Comparison of ENCODE assay signal across 8 cellular contexts in the genomic region with DNA sequence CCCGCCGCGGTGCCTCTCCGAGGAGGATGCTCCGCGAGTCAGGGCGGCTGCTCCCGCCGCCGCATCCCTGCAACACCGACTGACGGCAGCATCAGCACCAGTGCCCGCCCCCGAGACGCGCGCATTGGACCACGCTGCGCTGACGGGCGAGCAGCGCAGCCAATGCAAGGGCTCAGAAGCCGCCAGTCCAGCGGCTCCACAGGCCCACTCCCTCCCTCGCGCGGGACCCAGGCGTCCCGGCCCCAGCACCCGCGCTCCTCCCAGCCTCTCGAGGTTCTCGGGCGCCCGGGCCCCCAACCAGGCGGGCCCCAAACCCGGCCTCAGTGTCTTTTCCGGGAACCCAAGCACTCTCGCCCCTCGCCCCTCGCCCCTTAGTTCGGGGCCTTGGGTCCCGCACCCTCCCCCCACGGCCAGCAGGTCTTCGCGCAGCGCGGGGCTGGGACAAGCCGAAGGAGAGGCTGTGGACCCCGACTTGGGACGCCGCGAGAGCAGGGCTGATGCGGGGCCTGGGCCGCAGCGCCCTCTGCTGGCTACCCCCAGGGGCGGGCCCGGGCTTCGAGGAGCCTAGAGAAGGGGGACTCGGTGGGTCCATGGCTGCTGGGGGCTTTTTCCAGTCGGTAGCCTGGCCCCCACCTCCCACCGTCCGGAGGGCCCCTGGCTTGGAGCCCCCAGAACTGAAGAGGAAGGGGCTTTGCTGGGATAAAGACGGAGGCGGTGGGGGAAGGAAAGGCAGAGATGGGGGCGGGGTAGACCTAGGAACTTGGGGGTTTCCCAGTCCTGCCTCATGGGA. TPM values are rescaled to one million over a fixed set of nuclear protein-coding genes. Genes with fewer than 3 reads are reported as not detected.
DNase-seq lines count a peak whose midpoint lies in the region; ATAC-seq and TF ChIP-seq lines count a peak whose summit lies in the region.

A gene (minus strand): TSS at position 81 of the 790 bp plus-strand sequence. CDS start 9,498 bp downstream, outside the sequence.

- H3K27ac Mint-ChIP-seq in activated naive CD4-positive, alpha-beta T cell treated with anti-CD3 and anti-CD28 coated beads, Interleukin-2, amount 50 U/mL, for 24 hours, result no peak within 1 kb of the TSS
- H3K27ac Mint-ChIP-seq in glutamatergic neuron (ENCODE audit: unreplicated experiment) (peak within 1 kb of the TSS; percentile 64), osteocyte (ENCODE audit: unreplicated experiment) (no peak within 1 kb of the TSS)

- H3K9me3 ChIP-seq in GM23248 (ENCODE audit: low read depth), result no peaks in the 10 kb centered on the region
- no peaks in the 10 kb centered on the region for H3K9me3 ChIP-seq in thoracic aorta

- H3K27ac ChIP-seq in GM23248 (no peak within 1 kb of the TSS), thoracic aorta (peak within 1 kb of the TSS; percentile 38 to 66)

- ATAC-seq in thoracic aorta (ENCODE audit: insufficient number of reproducible peaks, low FRiP score, low read depth), result peak; percentile 83

- no peaks in the 10 kb centered on the region for H3K4me1 ChIP-seq in GM23248 (ENCODE audit: insufficient read depth)
- peaks cover 0 to 7% of the 10 kb centered on the region in 2 donors for H3K4me1 ChIP-seq in thoracic aorta (ENCODE audit: control insufficient read depth in 1 of 2, low read depth in 2 of 2)

- H3K9me3 Mint-ChIP-seq in activated naive CD4-positive, alpha-beta T cell treated with anti-CD3 and anti-CD28 coated beads, Interleukin-2, amount 50 U/mL, for 24 hours, result no peaks in the 10 kb centered on the region
- H3K9me3 Mint-ChIP-seq in glutamatergic neuron (ENCODE audit: unreplicated experiment), result peaks cover 11% of the 10 kb centered on the region
- no peaks in the 10 kb centered on the region for H3K9me3 Mint-ChIP-seq in osteocyte (ENCODE audit: unreplicated experiment)

- no peaks in the 10 kb centered on the region for H3K36me3 Mint-ChIP-seq in activated naive CD4-positive, alpha-beta T cell treated with anti-CD3 and anti-CD28 coated beads, Interleukin-2, amount 50 U/mL, for 24 hours
- no peaks in the 10 kb centered on the region for H3K36me3 Mint-ChIP-seq in glutamatergic neuron (ENCODE audit: unreplicated experiment)
- no peaks in the 10 kb centered on the region for H3K36me3 Mint-ChIP-seq in osteocyte (ENCODE audit: unreplicated experiment)

- DNase-seq in DMS153 treated with DMSO at 0.1 percent for 48 hours (lab: John Stamatoyannopoulos, UW; ENCODE audit: unreplicated experiment) (peak; percentile 32), GM23248 (peak; percentile 93), LoVo (ENCODE audit: low spot score) (peak; percentile 82), SK-MEL-5 (ENCODE audit: low read depth, low spot score) (peak; percentile 74), glutamatergic neuron (peak; percentile 93), osteocyte (ENCODE audit: extremely low spot score, unreplicated experiment) (peak; percentile 94), thoracic aorta (ENCODE audit: low spot score) (peak; percentile 35)

- peak within 1 kb of the TSS; percentile 98 for H3K4me2 ChIP-seq in GM23248 (ENCODE audit: unreplicated experiment)

- 5% methylated on average over 33 to 51 of the region's 66 CpGs for WGBS in GM23248 (ENCODE audit: low coverage in 1 of 2, low lambda C conversion rate in 2 of 2, missing lambda C conversion rate in 2 of 2), 2 experiments

- H4K20me1 ChIP-seq in GM23248 (ENCODE audit: insufficient read depth), result no peaks in the 10 kb centered on the region

- H3K79me2 ChIP-seq in GM23248 (ENCODE audit: insufficient read depth), result no peaks in the 10 kb centered on the region

- H3K27me3 ChIP-seq in GM23248 (replicated peaks; ENCODE audit: insufficient read depth) (peaks cover 30% of the 10 kb centered on the region), thoracic aorta (replicated peaks; ENCODE audit: insufficient read depth) (no peaks in the 10 kb centered on the region)

- in situ Hi-C loops in GM23248 (cut with MboI) (no loop called here), SK-MEL-5 (cut with HindIII; ENCODE audit: low pct_unique_long_range_greater_than_20kb, low sequenced_read_pairs) (no loop called here)

- H3K4me3 Mint-ChIP-seq in activated naive CD4-positive, alpha-beta T cell treated with anti-CD3 and anti-CD28 coated beads, Interleukin-2, amount 50 U/mL, for 24 hours, result peak within 1 kb of the TSS; percentile 73
- peak within 1 kb of the TSS; percentile 89 for H3K4me3 Mint-ChIP-seq in glutamatergic neuron (ENCODE audit: unreplicated experiment)
- H3K4me3 Mint-ChIP-seq in osteocyte (ENCODE audit: unreplicated experiment), result peak within 1 kb of the TSS; percentile 66

- TF ChIP-seq CTCF in glutamatergic neuron (IDR thresholded peaks at IDR 0.05; ENCODE audit: partially characterized antibody, unreplicated experiment) (peak; percentile 98), osteocyte (IDR thresholded peaks at IDR 0.05) (no peak), thoracic aorta (IDR thresholded peaks at IDR 0.05) (peak; percentile 97)

- peaks cover 4% of the 10 kb centered on the region for H3K27me3 Mint-ChIP-seq in activated naive CD4-positive, alpha-beta T cell treated with anti-CD3 and anti-CD28 coated beads, Interleukin-2, amount 50 U/mL, for 24 hours
- H3K27me3 Mint-ChIP-seq in glutamatergic neuron (ENCODE audit: unreplicated experiment) (peaks cover 26% of the 10 kb centered on the region), osteocyte (ENCODE audit: unreplicated experiment) (peaks cover 38% of the 10 kb centered on the region)

- H2AFZ ChIP-seq in GM23248, result peak within 1 kb of the TSS; percentile 100

- H3K36me3 ChIP-seq in GM23248 (ENCODE audit: low read depth) (no peaks in the 10 kb centered on the region), thoracic aorta (peaks cover 4% of the 10 kb centered on the region)

- H3K4me3 ChIP-seq in GM23248, result peak within 1 kb of the TSS; percentile 89
- peak within 1 kb of the TSS; percentile 99 for H3K4me3 ChIP-seq in thoracic aorta

- H3K9ac ChIP-seq in GM23248, result peak within 1 kb of the TSS; percentile 84

- H3K9me2 ChIP-seq in GM23248 (ENCODE audit: insufficient read depth), result no peaks in the 10 kb centered on the region

- H3F3A ChIP-seq in GM23248 (ENCODE audit: insufficient read depth), result no peaks in the 10 kb centered on the region

- H3K4me1 Mint-ChIP-seq in activated naive CD4-positive, alpha-beta T cell treated with anti-CD3 and anti-CD28 coated beads, Interleukin-2, amount 50 U/mL, for 24 hours, result peaks cover 11% of the 10 kb centered on the region
- H3K4me1 Mint-ChIP-seq in glutamatergic neuron (ENCODE audit: low read depth, unreplicated experiment) (peaks cover 26% of the 10 kb centered on the region), osteocyte (ENCODE audit: unreplicated experiment) (peaks cover 4% of the 10 kb centered on the region)

RNA-seq across cellular contexts. Expression of the gene that starts here (rescaled TPM):
- total RNA-seq in GM23248 (2014; rRNA removed; shearing (Covaris generic)), result 0.51 and 5.6 TPM in 2 replicates
- 0.48 and 1.1 TPM in 2 replicates for polyA plus RNA-seq in GM23248 (2016; fragmentation: Nextera tagmentation; extraction: Ambion mirVana)
- total RNA-seq in SK-MEL-5 (2014; rRNA removed; shearing (Covaris generic)), result 0.43 and 0.77 TPM in 2 replicates
- polyA plus RNA-seq in SK-MEL-5 (2015; cell fraction: cytosol; rRNA removed), result 0.11 and 1.0 TPM in 2 replicates
- polyA plus RNA-seq in SK-MEL-5 (2015; cell fraction: nucleus; rRNA removed), result 0.38 and 0.42 TPM in 2 replicates
- 50.4 TPM for total RNA-seq in glutamatergic neuron (ENCODE audit: unreplicated experiment)
- total RNA-seq in osteocyte, result 2.6 and 2.7 TPM in 2 replicates
- 10 to 100 TPM; 40.3 to 41.3 TPM for total RNA-seq in thoracic aorta

Comparison
In these comparisons a context has a peak if more than half of its experiments do, and no peak if none do; other contexts are left out.
1. DNase-seq: peak in every context shown above with its lines; median percentile 94 in osteocyte; 93 in GM23248; 93 in glutamatergic neuron; 82 in LoVo; 74 in SK-MEL-5; 35 in thoracic aorta; 32 in DMS153 treated with DMSO at 0.1 percent for 48 hours.